ENCODE assay signal across 8 cellular contexts in genomic region chr14:73888460-73888725, GRCh38. TPM values are rescaled to one million over a fixed set of nuclear protein-coding genes. Genes with fewer than 3 reads are reported as not detected.
DNase-seq lines count a peak whose midpoint lies in the region; ATAC-seq and TF ChIP-seq lines count a peak whose summit lies in the region.

No MANE protein-coding gene starts in this region.

- H3K36me3 Mint-ChIP-seq in CD8-positive, alpha-beta T cell = peaks cover 24% of the 10 kb centered on the region
- H3K36me3 Mint-ChIP-seq in IgD-negative memory B cell (peaks cover 2% of the 10 kb centered on the region), brain (peaks cover 6% of the 10 kb centered on the region)
- no peaks in the 10 kb centered on the region for H3K36me3 Mint-ChIP-seq in natural killer cell treated with Interleukin-12 subunit alpha and Interleukin-12 subunit beta and Interleukin-15 and Interleukin-18, amount 100 ng/mL, for 72 hours

- H3K4me1 Mint-ChIP-seq in CD8-positive, alpha-beta T cell (ENCODE audit: low read depth) = peaks cover 50% of the 10 kb centered on the region
- peaks cover 26 to 44% (median 33%) of the 10 kb centered on the region in 3 donors for H3K4me1 Mint-ChIP-seq in IgD-negative memory B cell
- H3K4me1 Mint-ChIP-seq in brain = peaks cover 62% of the 10 kb centered on the region
- peaks cover 41 to 45% of the 10 kb centered on the region in 2 donors for H3K4me1 Mint-ChIP-seq in natural killer cell treated with Interleukin-12 subunit alpha and Interleukin-12 subunit beta and Interleukin-15 and Interleukin-18, amount 100 ng/mL, for 72 hours (ENCODE audit: low read depth in 2 of 2)

- TF ChIP-seq CTCF in CD8-positive, alpha-beta T cell (IDR thresholded peaks at IDR 0.05) = no peak
- no peak for TF ChIP-seq CTCF in brain (conservative IDR thresholded peaks at IDR 0.05)
- TF ChIP-seq CTCF in Peyer's patch (IDR thresholded peaks at IDR 0.05) = no peak
- no peak for TF ChIP-seq CTCF in vagina (IDR thresholded peaks at IDR 0.05)

- TF ChIP-seq POLR2A in Peyer's patch (IDR thresholded peaks at IDR 0.05) (no peak), vagina (IDR thresholded peaks at IDR 0.05) (no peak)

- no peak overlapping the region for H3K27ac ChIP-seq in CD8-positive, alpha-beta T cell (ENCODE audit: low read depth, low read length)
- H3K27ac ChIP-seq in Peyer's patch (peak overlapping the region in 1 of 4 donors; percentile 88), vagina (no peak overlapping the region)

- no peak for ATAC-seq in CD8-positive, alpha-beta T cell
- ATAC-seq in natural killer cell treated with Interleukin-12 subunit alpha and Interleukin-12 subunit beta and Interleukin-15 and Interleukin-18, amount 100 ng/mL, for 72 hours = no peak

- no peaks in the 10 kb centered on the region for H3K9me3 Mint-ChIP-seq in CD8-positive, alpha-beta T cell
- no peaks in the 10 kb centered on the region for H3K9me3 Mint-ChIP-seq in IgD-negative memory B cell
- H3K9me3 Mint-ChIP-seq in brain = no peaks in the 10 kb centered on the region
- H3K9me3 Mint-ChIP-seq in natural killer cell treated with Interleukin-12 subunit alpha and Interleukin-12 subunit beta and Interleukin-15 and Interleukin-18, amount 100 ng/mL, for 72 hours = no peaks in the 10 kb centered on the region

- intact Hi-C loops in CD8-positive, alpha-beta T cell (cut with DNase I, micrococcal nuclease) = loop anchor here in 1 of 2 experiments (5.0 kb wide), 2 partner anchors 129 to 1114 kb away; partner anchors contain the start of genes BBOF1, EIF2B2 and ENTPD5
- intact Hi-C loops in vagina (cut with DNase I) = no loop called here

- no peak overlapping the region for H3K4me3 ChIP-seq in CD8-positive, alpha-beta T cell (ENCODE audit: low read depth, low read length)
- H3K4me3 ChIP-seq in Peyer's patch (no peak overlapping the region), vagina (no peak overlapping the region)

- POLR2A ChIA-PET in CD8-positive, alpha-beta T cell (lab: Charles Lee) = interaction anchor here (2.1 kb wide), 1 partner anchor 11 kb away, joined by 4 read pairs; no protein-coding TSS in a partner anchor

- no peaks in the 10 kb centered on the region for H3K36me3 ChIP-seq in CD8-positive, alpha-beta T cell (ENCODE audit: insufficient read depth, low read length)
- peaks cover 0 to 4% (median 0%) of the 10 kb centered on the region in 3 donors for H3K36me3 ChIP-seq in Peyer's patch
- H3K36me3 ChIP-seq in vagina = no peaks in the 10 kb centered on the region

- peak overlapping the region; percentile 98 for H3K4me3 Mint-ChIP-seq in CD8-positive, alpha-beta T cell
- peak overlapping the region in 2 of 4 donors; percentile 98 to 99 for H3K4me3 Mint-ChIP-seq in IgD-negative memory B cell
- peak overlapping the region; percentile 94 to 98 (median 96) for H3K4me3 Mint-ChIP-seq in brain
- peak overlapping the region; percentile 93 for H3K4me3 Mint-ChIP-seq in natural killer cell treated with Interleukin-12 subunit alpha and Interleukin-12 subunit beta and Interleukin-15 and Interleukin-18, amount 100 ng/mL, for 72 hours

- H3K9me3 ChIP-seq in CD8-positive, alpha-beta T cell (ENCODE audit: low read length) = no peaks in the 10 kb centered on the region
- H3K9me3 ChIP-seq in Peyer's patch (no peaks in the 10 kb centered on the region), vagina (no peaks in the 10 kb centered on the region)

- DNase-seq in CD8-positive, alpha-beta T cell = no peak
- DNase-seq in natural killer cell treated with Interleukin-12 subunit alpha and Interleukin-12 subunit beta and Interleukin-15 and Interleukin-18, amount 100 ng/mL, for 72 hours (ENCODE audit: low spot score) = no peak
- DNase-seq in Peyer's patch = no peak
- no peak for DNase-seq in NCI-H146 treated with DMSO at 0.1 percent for 48 hours (lab: John Stamatoyannopoulos, UW; ENCODE audit: unreplicated experiment)
- DNase-seq in stimulated activated CD4-positive, alpha-beta T cell treated with anti-CD3 and anti-CD28 coated beads, Interleukin-4, amount 100 ng/mL, for 1 hour = no peak
- DNase-seq in vagina (ENCODE audit: extremely low spot score in 2 of 2) = no peak

- no peaks in the 10 kb centered on the region for H3K27me3 Mint-ChIP-seq in CD8-positive, alpha-beta T cell (ENCODE audit: low read depth)
- no peaks in the 10 kb centered on the region for H3K27me3 Mint-ChIP-seq in IgD-negative memory B cell
- peaks cover 18% of the 10 kb centered on the region for H3K27me3 Mint-ChIP-seq in brain
- H3K27me3 Mint-ChIP-seq in natural killer cell treated with Interleukin-12 subunit alpha and Interleukin-12 subunit beta and Interleukin-15 and Interleukin-18, amount 100 ng/mL, for 72 hours = no peaks in the 10 kb centered on the region

- CTCF ChIA-PET in CD8-positive, alpha-beta T cell (lab: Charles Lee) = interaction anchor here (0.6 to 1.6 kb wide), 4 partner anchors 37 to 178 kb away, joined by 3 to 4 read pairs (median 4); partner anchors contain the start of gene PTGR2

- peak overlapping the region; percentile 99 for H3K27ac Mint-ChIP-seq in CD8-positive, alpha-beta T cell
- H3K27ac Mint-ChIP-seq in IgD-negative memory B cell = peak overlapping the region; percentile 93 to 98 (median 97)
- H3K27ac Mint-ChIP-seq in brain = peak overlapping the region in 2 of 5 experiments; percentile 98 to 99
- H3K27ac Mint-ChIP-seq in natural killer cell treated with Interleukin-12 subunit alpha and Interleukin-12 subunit beta and Interleukin-15 and Interleukin-18, amount 100 ng/mL, for 72 hours = peak overlapping the region; percentile 97 to 100

- H3K4me1 ChIP-seq in CD8-positive, alpha-beta T cell (ENCODE audit: insufficient read depth, low read length) = peaks cover 19% of the 10 kb centered on the region
- H3K4me1 ChIP-seq in Peyer's patch = peaks cover 0 to 22% (median 0%) of the 10 kb centered on the region in 4 donors
- H3K4me1 ChIP-seq in vagina = peaks cover 42% of the 10 kb centered on the region

- H3K27me3 ChIP-seq in CD8-positive, alpha-beta T cell (ENCODE audit: insufficient read depth, low read length) = no peaks in the 10 kb centered on the region
- no peaks in the 10 kb centered on the region for H3K27me3 ChIP-seq in Peyer's patch
- H3K27me3 ChIP-seq in vagina = no peaks in the 10 kb centered on the region

RNA-seq across cellular contexts. Expression of gene ZNF410, which starts 1.7 kb away (rescaled TPM):
- total RNA-seq in CD8-positive, alpha-beta T cell = 10 to 100 TPM; 86.6 to 89.2 TPM
- polyA plus RNA-seq in IgD-negative memory B cell (65.3 TPM), brain (ENCODE audit: insufficient read depth, low read depth, low replicate concordance) (47.7 TPM)
- 10 to 100 TPM; 71.6 to 74.1 TPM for total RNA-seq in natural killer cell treated with Interleukin-12 subunit alpha and Interleukin-12 subunit beta and Interleukin-15 and Interleukin-18, amount 100 ng/mL, for 72 hours
- total RNA-seq in Peyer's patch (10 to 100 TPM; 44.6 to 71.2 (median 61.0) TPM), vagina (36.6 TPM)

RNA-seq across cellular contexts. Expression of gene PTGR2, which starts 36.8 kb away (rescaled TPM):
- total RNA-seq in CD8-positive, alpha-beta T cell = 1 to 10 TPM; 1.2 to 1.4 TPM
- polyA plus RNA-seq in IgD-negative memory B cell = 2.0 TPM
- polyA plus RNA-seq in brain (ENCODE audit: insufficient read depth, low read depth, low replicate concordance) = 10.5 TPM
- total RNA-seq in natural killer cell treated with Interleukin-12 subunit alpha and Interleukin-12 subunit beta and Interleukin-15 and Interleukin-18, amount 100 ng/mL, for 72 hours = 1 to 10 TPM; 2.8 to 4.6 TPM
- total RNA-seq in Peyer's patch = 10 to 100 TPM; 11.1 to 19.0 (median 12.9) TPM
- 5.6 TPM for total RNA-seq in vagina
